ENCODE assay signal across 19 cellular contexts in genomic region chr2:222797871-222798270, GRCh38.
DNase-seq lines count a peak whose midpoint lies in the region; ATAC-seq and TF ChIP-seq lines count a peak whose summit lies in the region.
"Had no signal": no experiment of that assay in that cellular context is flagged by ENCODE, and none has a peak within 500 bp of the region (broad histone marks: within the 10 kb centered on the region; RNA-seq: fewer than 3 reads in every experiment).

No MANE protein-coding gene starts in this region.

- peaks cover 7 to 42% of the 10 kb centered on the region in 2 donors for H3K4me1 ChIP-seq in left lung

- ATAC-seq in left lung (peak; percentile 49), HG03095 (IDR thresholded peaks at IDR 0.05; ENCODE audit: unreplicated experiment) (no peak)
- ATAC-seq: right cardiac atrium had no signal

- H3K27ac ChIP-seq in left lung = peak overlapping the region in 1 of 2 donors; percentile 69
- H3K27ac ChIP-seq: Peyer's patch, tibial artery had no signal

- peaks cover 0 to 1% (median 0%) of the 10 kb centered on the region in 3 donors for H3K27me3 Mint-ChIP-seq in CD14-positive monocyte (ENCODE audit: low read depth in 3 of 3)

- intact Hi-C loops in CD14-positive monocyte (cut with micrococcal nuclease) = loop anchor here (5.0 to 10.0 kb wide), 5 partner anchors 63 to 117 kb away; partner anchors contain the start of gene ACSL3 (in 1 of the 2)
- intact Hi-C loops in left lung (cut with DNase I) = loop anchor here in 1 of 2 donors (10.0 kb wide), 1 partner anchor 93 kb away; no protein-coding TSS in a partner anchor
- intact Hi-C loops in posterior cingulate gyrus (cut with DNase I) = loop anchor here (10.0 kb wide), 1 partner anchor 107 kb away; no protein-coding TSS in a partner anchor

- peak overlapping the region in 1 of 2 donors; percentile 37 for H3K4me3 Mint-ChIP-seq in CD14-positive monocyte
- H3K4me3 Mint-ChIP-seq: activated naive CD4-positive, alpha-beta T cell treated with anti-CD3 and anti-CD28 coated beads for 36 hours; T-helper 2 cell treated with Interferon-gamma antibody and Interleukin-4, amounts not matched to agents 5 μg/mL and 100 μg/mL, for 36 hours had no signal

- no peak for TF ChIP-seq CTCF in CD14-positive monocyte (IDR thresholded peaks at IDR 0.05)
- no peak for TF ChIP-seq CTCF in left lung (IDR thresholded peaks at IDR 0.05)

- H3K4me3 ChIP-seq in left lung = no peak overlapping the region
- H3K4me3 ChIP-seq: colonic mucosa, Peyer's patch, tibial artery had no signal

- H3K36me3 ChIP-seq in left lung = no peaks in the 10 kb centered on the region
- H3K36me3 ChIP-seq: colonic mucosa, Peyer's patch, tibial artery had no signal

- no peak for DNase-seq in CD14-positive monocyte (ENCODE audit: low spot score)
- DNase-seq in HCEC 1CT = peak; percentile 16
- DNase-seq in RKO (ENCODE audit: low spot score) = peak; percentile 67
- DNase-seq in left lung = no peak
- DNase-seq in AG08395 (ENCODE audit: low spot score) = no peak
- no peak for DNase-seq in posterior cingulate gyrus
- DNase-seq: activated CD4-positive, alpha-beta T cell treated with anti-CD3 and anti-CD28 coated beads for 48 hours; activated naive CD4-positive, alpha-beta T cell treated with anti-CD3 and anti-CD28 coated beads for 36 hours; Calu3; NCI-H1436 treated with DMSO at 0.1 percent for 48 hours; nucleus accumbens; Peyer's patch; right cardiac atrium; stimulated activated CD4-positive, alpha-beta T cell treated with anti-CD3 and anti-CD28 coated beads, Interleukin-15, amount 100 ng/mL, for 24 hours; tibial artery had no signal

- H3K4me1 Mint-ChIP-seq in CD14-positive monocyte = peaks cover 21% of the 10 kb centered on the region

- no peaks in the 10 kb centered on the region for H3K27me3 ChIP-seq in left lung
- H3K27me3 ChIP-seq: colonic mucosa, Peyer's patch, tibial artery had no signal

- peak overlapping the region; percentile 90 to 98 (median 94) for H3K27ac Mint-ChIP-seq in CD14-positive monocyte
- H3K27ac Mint-ChIP-seq: activated naive CD4-positive, alpha-beta T cell treated with anti-CD3 and anti-CD28 coated beads for 36 hours; T-helper 2 cell treated with Interferon-gamma antibody and Interleukin-4, amounts not matched to agents 5 μg/mL and 100 μg/mL, for 36 hours had no signal

- peaks cover 0 to 3% (median 0%) of the 10 kb centered on the region in 7 donors for H3K9me3 Mint-ChIP-seq in CD14-positive monocyte
- H3K9me3 Mint-ChIP-seq: activated naive CD4-positive, alpha-beta T cell treated with anti-CD3 and anti-CD28 coated beads for 36 hours; T-helper 2 cell treated with Interferon-gamma antibody and Interleukin-4, amounts not matched to agents 5 μg/mL and 100 μg/mL, for 36 hours had no signal

- no peaks in the 10 kb centered on the region for H3K36me3 Mint-ChIP-seq in CD14-positive monocyte

- no peaks in the 10 kb centered on the region for H3K9me3 ChIP-seq in left lung
- H3K9me3 ChIP-seq: colonic mucosa, Peyer's patch, SK-N-SH, tibial artery had no signal

Comparison
In these comparisons a context has a peak if more than half of its experiments do, and no peak if none do; other contexts are left out.
1. DNase-seq: peak in HCEC 1CT (single experiment) and RKO (single experiment); none in CD14-positive monocyte (single experiment), left lung (0 of 2), AG08395 (single experiment) and posterior cingulate gyrus (0 of 10).